In genomic region chr2:236637691-236638569, GRCh38 we compare ENCODE assay signal across 20 cellular contexts.
DNase-seq lines count a peak whose midpoint lies in the region; ATAC-seq and TF ChIP-seq lines count a peak whose summit lies in the region.
"Had no signal": no experiment of that assay in that cellular context is flagged by ENCODE, and none has a peak within 500 bp of the region (broad histone marks: within the 10 kb centered on the region; RNA-seq: fewer than 3 reads in every experiment).

No MANE protein-coding gene starts in this region.

- intact Hi-C loops in Right ventricle myocardium superior (cut with DNase I), result no loop called here

- TF ChIP-seq CTCF in right atrium auricular region (IDR thresholded peaks at IDR 0.05), result no peak
- TF ChIP-seq CTCF in omental fat pad (IDR thresholded peaks at IDR 0.05), result no peak

- H3K27me3 ChIP-seq in right atrium auricular region, result no peaks in the 10 kb centered on the region

- DNase-seq in right atrium auricular region (ENCODE audit: low spot score) (peak; percentile 57), Right ventricle myocardium superior (no peak), ecto neural progenitor cell (ENCODE audit: low spot score) (peak; percentile 4), omental fat pad (ENCODE audit: low spot score) (no peak), LoVo (ENCODE audit: low spot score) (no peak)
- no peak for DNase-seq in stimulated activated naive CD8-positive, alpha-beta T cell treated with anti-CD3 and anti-CD28 coated beads, Interleukin-15, Interleukin-2, amounts not matched to agents 100 U/mL and 50 U/mL, for 24 hours
- DNase-seq: activated CD4-positive, alpha-beta T cell treated with anti-CD3 and anti-CD28 coated beads for 36 hours; activated naive CD8-positive, alpha-beta T cell treated with anti-CD3 and anti-CD28 coated beads for 36 hours; central memory CD4-positive, alpha-beta T cell; dorsolateral prefrontal cortex; NCI-H146; NCI-H2171; NCI-H748 treated with DMSO at 0.1 percent for 48 hours; nephron progenitor cell; SHP77 had no signal

- H3K36me3 ChIP-seq in right atrium auricular region, result no peaks in the 10 kb centered on the region

- peaks cover 0 to 6% of the 10 kb centered on the region in 2 donors for H3K4me1 ChIP-seq in right atrium auricular region

- H3K9me3 ChIP-seq in right atrium auricular region, result peaks cover 3 to 10% of the 10 kb centered on the region in 2 donors

- H3K27ac ChIP-seq in right atrium auricular region, result no peak overlapping the region
- H3K27ac ChIP-seq: A549, dorsolateral prefrontal cortex, epithelial cell of prostate had no signal

- ATAC-seq in Right ventricle myocardium superior (ENCODE audit: poor library complexity) (no peak), omental fat pad (ENCODE audit: low FRiP score) (peak; percentile 35), HG03135 (IDR thresholded peaks at IDR 0.05; ENCODE audit: unreplicated experiment) (no peak), HG02852 (IDR thresholded peaks at IDR 0.05; ENCODE audit: unreplicated experiment) (no peak)
- ATAC-seq in stimulated activated naive CD8-positive, alpha-beta T cell treated with anti-CD3 and anti-CD28 coated beads, Interleukin-15, Interleukin-2, amounts not matched to agents 100 U/mL and 50 U/mL, for 24 hours, result no peak
- ATAC-seq: A549; activated CD4-positive, alpha-beta T cell treated with anti-CD3 and anti-CD28 coated beads for 36 hours; activated T-helper 17 cell treated with anti-CD3 and anti-CD28 coated beads, Interleukin-2, amount 50 U/mL, for 72 hours had no signal

- H3K4me3 ChIP-seq in right atrium auricular region, result no peak overlapping the region
- H3K4me3 ChIP-seq: A549, dorsolateral prefrontal cortex had no signal

Comparison
In these comparisons a context has a peak if more than half of its experiments do, and no peak if none do; other contexts are left out.
1. DNase-seq: peak in right atrium auricular region (single experiment) and ecto neural progenitor cell (single experiment); none in Right ventricle myocardium superior (single experiment), omental fat pad (single experiment), LoVo (single experiment) and stimulated activated naive CD8-positive, alpha-beta T cell treated with anti-CD3 and anti-CD28 coated beads, Interleukin-15, Interleukin-2, amounts not matched to agents 100 U/mL and 50 U/mL, for 24 hours (single experiment).